Comparison of ENCODE assay signal across 1 cellular context in genomic region chr9:111904889-111905288, GRCh38.
A peak's percentile ranks its signal among the peaks of the same experiment; 100 is the strongest.
TF ChIP-seq lines count a peak whose summit lies in the region.

No MANE protein-coding gene starts in this region.

TF ChIP-seq in HEK293, 187 proteins besides CTCF, POLR2A, EP300 and RAD21:
- TF ChIP-seq PRDM10 (tag by site-specific recombination; IDR thresholded peaks at IDR 0.05) (0 out of 2 replicates have a peak, but pooled peaks have one; percentile 20), GLI4 (tag by site-specific recombination; IDR thresholded peaks at IDR 0.05) (no peak)
TF ChIP-seq in HEK293: peak in this region for 1.
